Comparison of ENCODE assay signal across 20 cellular contexts in genomic region chr5:96127538-96127937, GRCh38.
DNase-seq lines count a peak whose midpoint lies in the region; ATAC-seq, FAIRE-seq and TF ChIP-seq lines count a peak whose summit lies in the region.
"Had no signal": no experiment of that assay in that cellular context is flagged by ENCODE, and none has a peak within 500 bp of the region (broad histone marks: within the 10 kb centered on the region; RNA-seq: fewer than 3 reads in every experiment).

No MANE protein-coding gene starts in this region.

- POLR2A ChIA-PET in Panc1 (lab: Charles Lee) = no interaction called here

- TF ChIP-seq EP300 in stomach (IDR thresholded peaks at IDR 0.05) = no peak

- FAIRE-seq in islet of Langerhans (lab: Jason Lieb, UNC) (peak; percentile 89), pancreas (lab: Jason Lieb, UNC) (no peak)
- FAIRE-seq: A204.1, D721Med, G401.6, GM12892, HTR-8/SVneo, K562 had no signal

- in situ Hi-C loops in Panc1 (cut with HindIII; ENCODE audit: low pct_unique_long_range_greater_than_20kb, low sequenced_read_pairs) = no loop called here

- H3K4me3 ChIP-seq in Panc1 (ENCODE audit: low read depth in 2 of 2, low read length in 2 of 2) (no peak overlapping the region), stomach (no peak overlapping the region), pancreas (no peak overlapping the region)
- H3K4me3 ChIP-seq: K562 had no signal

- H3K9me3 ChIP-seq in Panc1 (ENCODE audit: control insufficient read depth, insufficient read depth, low read depth, low read length) = no peaks in the 10 kb centered on the region
- no peaks in the 10 kb centered on the region for H3K9me3 ChIP-seq in stomach
- H3K9me3 ChIP-seq in pancreas = no peaks in the 10 kb centered on the region

- H3K36me3 ChIP-seq in Panc1 (ENCODE audit: control insufficient read depth, insufficient read depth, low read length) (no peaks in the 10 kb centered on the region), stomach (no peaks in the 10 kb centered on the region), pancreas (no peaks in the 10 kb centered on the region)

- H3K27ac ChIP-seq in 22Rv1 = peak overlapping the region; percentile 94
- H3K27ac ChIP-seq in Panc1 (ENCODE audit: low read length) = peak overlapping the region; percentile 73; the same call in 1 of the 2 replicates
- peak overlapping the region in 3 of 5 donors; percentile 24 to 62 (median 49) for H3K27ac ChIP-seq in stomach
- H3K27ac ChIP-seq in pancreas = no peak overlapping the region

- DNase-seq in Panc1 (ENCODE audit: low read depth, low spot score) (no peak), stomach (no peak), pancreas (no peak), GDM1 (lab: John Stamatoyannopoulos, UW) (no peak)
- DNase-seq: CD8-positive, alpha-beta T cell; COR-L47; DMS153; DMS79 treated with DMSO at 0.1 percent for 48 hours; EL; HCEC 1CT; HFFc6 had no signal

- intact Hi-C loops in Panc1 (cut with micrococcal nuclease; ENCODE audit: unreplicated experiment) (no loop called here), stomach (cut with DNase I; ENCODE audit: low total_unique reads) (no loop called here), pancreas (cut with DNase I) (no loop called here)

- H3K4me1 ChIP-seq in Panc1 (ENCODE audit: control insufficient read depth, insufficient read depth, low read length) (peaks cover 3% of the 10 kb centered on the region; the same call in 1 of the 2 replicates), stomach (peaks cover 10 to 63% (median 47%) of the 10 kb centered on the region in 4 donors), pancreas (peaks cover 22 to 57% (median 27%) of the 10 kb centered on the region in 3 donors)

- CTCF ChIA-PET in Panc1 (lab: Charles Lee) = no interaction called here

- no peak for TF ChIP-seq CTCF in 22Rv1 (IDR thresholded peaks at IDR 0.05)
- TF ChIP-seq CTCF in Panc1 (IDR thresholded peaks at IDR 0.05) = no peak
- no peak for TF ChIP-seq CTCF in stomach (IDR thresholded peaks at IDR 0.05)
- no peak for TF ChIP-seq CTCF in pancreas (IDR thresholded peaks at IDR 0.05)

- WGBS in stomach, 5 donors = 18 to 39% (median 26%) methylated on average over 2 of the region's 2 CpGs
- WGBS in pancreas, 2 donors = 66 to 73% methylated on average over 2 of the region's 2 CpGs

- no peak for TF ChIP-seq POLR2A in stomach (IDR thresholded peaks at IDR 0.05)

- ATAC-seq in Panc1 (no peak), pancreas (no peak), HG02981 (IDR thresholded peaks at IDR 0.05; ENCODE audit: unreplicated experiment) (no peak)
- ATAC-seq: CD8-positive, alpha-beta T cell; K562 had no signal

- no TSS peak for BruUV-seq in Panc1 (replicated peaks; lab: Mats Ljungman, UMichigan)

- H3K27me3 ChIP-seq in Panc1 (ENCODE audit: control insufficient read depth, insufficient read depth, low read length) (no peaks in the 10 kb centered on the region), stomach (no peaks in the 10 kb centered on the region), pancreas (no peaks in the 10 kb centered on the region)

Comparison
In these comparisons a context has a peak if more than half of its experiments do, and no peak if none do; other contexts are left out.
1. H3K27ac ChIP-seq: peak in 22Rv1 (single experiment), Panc1 (single experiment) and stomach (3 of 5); none in pancreas (0 of 4).